20 cellular contexts compared by ENCODE assay signal in the genomic region with DNA sequence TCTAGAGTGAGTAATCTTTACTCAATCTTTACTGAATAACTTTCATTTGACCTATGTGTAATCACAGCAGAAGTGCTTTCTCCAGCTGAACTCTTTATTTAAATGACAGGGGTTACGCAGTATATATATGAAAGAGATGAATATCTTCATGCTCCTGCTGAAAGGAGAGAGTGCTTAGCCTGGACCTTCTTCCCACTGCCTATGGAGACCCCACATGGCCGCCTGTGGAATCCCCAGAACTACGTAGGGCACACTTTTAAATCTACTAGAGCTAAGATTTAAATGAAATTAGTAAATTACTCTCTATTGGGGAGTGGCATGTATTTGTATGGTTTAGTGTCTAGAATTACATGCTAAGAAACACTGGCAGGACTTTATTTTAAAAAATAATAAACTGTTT.
DNase-seq lines count a peak whose midpoint lies in the region; ATAC-seq and TF ChIP-seq lines count a peak whose summit lies in the region.
"Had no signal": no experiment of that assay in that cellular context is flagged by ENCODE, and none has a peak within 500 bp of the region (broad histone marks: within the 10 kb centered on the region; RNA-seq: fewer than 3 reads in every experiment).

No MANE protein-coding gene starts in this region.

- peaks cover 17% of the 10 kb centered on the region for H3K4me1 ChIP-seq in PC-3 (ENCODE audit: insufficient read depth, low read length)
- H3K4me1 ChIP-seq in neural progenitor cell, result no peaks in the 10 kb centered on the region
- H3K4me1 ChIP-seq in naive thymus-derived CD4-positive, alpha-beta T cell (ENCODE audit: control insufficient read depth in 2 of 2, insufficient read depth in 2 of 2, low read length in 2 of 2), result no peaks in the 10 kb centered on the region
- H3K4me1 ChIP-seq: tibial artery had no signal

- H3K4me3 ChIP-seq in PC-3 (ENCODE audit: low read length), result no peak overlapping the region
- H3K4me3 ChIP-seq in neural progenitor cell, result no peak overlapping the region
- no peak overlapping the region for H3K4me3 ChIP-seq in naive thymus-derived CD4-positive, alpha-beta T cell (ENCODE audit: low read length)
- H3K4me3 ChIP-seq: dorsolateral prefrontal cortex, tibial artery had no signal

- no peak overlapping the region for H3K4me2 ChIP-seq in PC-3 (ENCODE audit: low read length)
- H3K4me2 ChIP-seq in neural progenitor cell, result no peak overlapping the region

- H3K9me3 ChIP-seq in PC-3 (ENCODE audit: low read length) (no peaks in the 10 kb centered on the region), neural progenitor cell (ENCODE audit: low read depth) (no peaks in the 10 kb centered on the region)
- H3K9me3 ChIP-seq in naive thymus-derived CD4-positive, alpha-beta T cell (ENCODE audit: control insufficient read depth in 2 of 3, low read length in 3 of 3), result no peaks in the 10 kb centered on the region
- H3K9me3 ChIP-seq: tibial artery had no signal

- H3K36me3 ChIP-seq in PC-3 (ENCODE audit: low read depth, low read length), result no peaks in the 10 kb centered on the region
- H3K36me3 ChIP-seq in neural progenitor cell, result no peaks in the 10 kb centered on the region
- no peaks in the 10 kb centered on the region for H3K36me3 ChIP-seq in naive thymus-derived CD4-positive, alpha-beta T cell (ENCODE audit: control insufficient read depth in 2 of 3, insufficient read depth in 3 of 3, low read length in 3 of 3)
- H3K36me3 ChIP-seq: tibial artery had no signal

- no peaks in the 10 kb centered on the region for H3K36me3 Mint-ChIP-seq in chondrocyte (ENCODE audit: low read depth)
- H3K36me3 Mint-ChIP-seq in neural progenitor cell, result no peaks in the 10 kb centered on the region
- no peaks in the 10 kb centered on the region for H3K36me3 Mint-ChIP-seq in naive thymus-derived CD4-positive, alpha-beta T cell
- H3K36me3 Mint-ChIP-seq: CD14-positive monocyte; stimulated activated memory B cell treated with anti-CD40 and anti-IgM and Interleukin-4, amounts not matched to agents 10 μg/mL and 1 μg/mL and 100 μg/mL, for 72 hours had no signal

- H3K9ac ChIP-seq in PC-3 (ENCODE audit: low read length) (no peak overlapping the region), neural progenitor cell (no peak overlapping the region)

- no peaks in the 10 kb centered on the region for H3K27me3 ChIP-seq in PC-3 (ENCODE audit: low read length)
- H3K27me3 ChIP-seq in neural progenitor cell, result no peaks in the 10 kb centered on the region
- no peaks in the 10 kb centered on the region for H3K27me3 ChIP-seq in naive thymus-derived CD4-positive, alpha-beta T cell (ENCODE audit: control insufficient read depth in 2 of 2, insufficient read depth in 2 of 2, low read length in 2 of 2)
- H3K27me3 ChIP-seq: tibial artery had no signal

- H3K4me1 Mint-ChIP-seq in chondrocyte (ENCODE audit: low read depth), result peaks cover 9% of the 10 kb centered on the region
- peaks cover 3% of the 10 kb centered on the region for H3K4me1 Mint-ChIP-seq in neural progenitor cell
- H3K4me1 Mint-ChIP-seq in naive thymus-derived CD4-positive, alpha-beta T cell, result no peaks in the 10 kb centered on the region
- H3K4me1 Mint-ChIP-seq: CD14-positive monocyte; stimulated activated memory B cell treated with anti-CD40 and anti-IgM and Interleukin-4, amounts not matched to agents 10 μg/mL and 1 μg/mL and 100 μg/mL, for 72 hours had no signal

- no peak overlapping the region for H3K27ac Mint-ChIP-seq in chondrocyte (ENCODE audit: unreplicated experiment)
- H3K27ac Mint-ChIP-seq in neural progenitor cell, result no peak overlapping the region
- H3K27ac Mint-ChIP-seq in naive thymus-derived CD4-positive, alpha-beta T cell, result no peak overlapping the region
- H3K27ac Mint-ChIP-seq: CD14-positive monocyte; nephron progenitor cell; stimulated activated memory B cell treated with anti-CD40 and anti-IgM and Interleukin-4, amounts not matched to agents 10 μg/mL and 1 μg/mL and 100 μg/mL, for 72 hours had no signal

- intact Hi-C loops in PC-3 (cut with micrococcal nuclease), result loop anchor here (5.0 to 10.0 kb wide), 3 partner anchors 209 to 1197 kb away; no protein-coding TSS in a partner anchor
- intact Hi-C loops in naive thymus-derived CD4-positive, alpha-beta T cell (cut with micrococcal nuclease), result loop anchor here in 1 of 2 donors (10.0 kb wide), 1 partner anchor 927 kb away; the partner anchor contains the start of gene SPRY1

- in situ Hi-C loops in GM13976 (cut with MboI; ENCODE audit: low sequenced_read_pairs, unreplicated experiment), result no loop called here

- TF ChIP-seq CTCF in PC-3 (conservative IDR thresholded peaks at IDR 0.05; ENCODE audit: low read depth, low read length) (no peak; the same call in 1 of the 2 replicates), chondrocyte (IDR thresholded peaks at IDR 0.05) (peak; percentile 42), neural progenitor cell (IDR thresholded peaks at IDR 0.05) (peak; percentile 38), omental fat pad (IDR thresholded peaks at IDR 0.05) (no peak), GM13976 (IDR thresholded peaks at IDR 0.05; ENCODE audit: borderline replicate concordance, control extremely low read depth, extremely low read depth, insufficient read depth, missing control alignments) (no peak)

- CTCF ChIA-PET in PC-3 (lab: Charles Lee), result no interaction called here
- CTCF ChIA-PET in naive thymus-derived CD4-positive, alpha-beta T cell (lab: Charles Lee), result no interaction called here

- H3K79me2 ChIP-seq in PC-3 (ENCODE audit: low read length) (no peaks in the 10 kb centered on the region), neural progenitor cell (ENCODE audit: low read depth) (no peaks in the 10 kb centered on the region)

- no peak overlapping the region for H3K4me3 Mint-ChIP-seq in chondrocyte (ENCODE audit: unreplicated experiment)
- H3K4me3 Mint-ChIP-seq in neural progenitor cell, result no peak overlapping the region
- H3K4me3 Mint-ChIP-seq in naive thymus-derived CD4-positive, alpha-beta T cell, result no peak overlapping the region
- H3K4me3 Mint-ChIP-seq: CD14-positive monocyte; nephron progenitor cell; stimulated activated memory B cell treated with anti-CD40 and anti-IgM and Interleukin-4, amounts not matched to agents 10 μg/mL and 1 μg/mL and 100 μg/mL, for 72 hours had no signal

- peak; percentile 12 for DNase-seq in DMS53 (lab: John Stamatoyannopoulos, UW)
- no peak for DNase-seq in DMS53 treated with DMSO at 0.1 percent for 48 hours (lab: John Stamatoyannopoulos, UW; ENCODE audit: unreplicated experiment)
- peak; percentile 1 for DNase-seq in PC-3
- no peak for DNase-seq in chondrocyte (ENCODE audit: low spot score)
- DNase-seq in neural progenitor cell (ENCODE audit: low spot score), result peak; percentile 17
- no peak for DNase-seq in omental fat pad (ENCODE audit: low spot score)
- DNase-seq in GM13976 (ENCODE audit: low spot score), result no peak
- no peak for DNase-seq in naive thymus-derived CD4-positive, alpha-beta T cell
- DNase-seq: activated CD4-positive, alpha-beta T cell treated with anti-CD3 and anti-CD28 coated beads, Interleukin-2, amount 50 U/mL, for 1 hour; activated naive CD4-positive, alpha-beta T cell treated with Interleukin-2 at 50 U/mL for 16 hours; activated T-cell treated with anti-CD3 and anti-CD28 coated beads for 4 hours; dorsolateral prefrontal cortex; mammary epithelial cell; MV-4-11; NCI-H2029; NCI-H510A; nephron progenitor cell; tibial artery had no signal

- BruUV-seq in PC-3 (replicated peaks; lab: Mats Ljungman, UMichigan), result no TSS peak

- H3K27me3 Mint-ChIP-seq in chondrocyte (ENCODE audit: low read depth) (no peaks in the 10 kb centered on the region), neural progenitor cell (ENCODE audit: insufficient read depth, low read depth) (no peaks in the 10 kb centered on the region)
- H3K27me3 Mint-ChIP-seq in naive thymus-derived CD4-positive, alpha-beta T cell, result peaks cover 0 to 6% (median 0%) of the 10 kb centered on the region in 5 donors

- H3F3A ChIP-seq in PC-3 (ENCODE audit: low read length, unreplicated experiment), result no peaks in the 10 kb centered on the region
- H3F3A ChIP-seq in neural progenitor cell (ENCODE audit: low read depth), result no peaks in the 10 kb centered on the region

- no peak overlapping the region for H2AFZ ChIP-seq in PC-3 (ENCODE audit: low read length)
- no peak overlapping the region for H2AFZ ChIP-seq in neural progenitor cell (replicated peaks)

- H3K27ac ChIP-seq in PC-3 (ENCODE audit: low read length) (no peak overlapping the region), neural progenitor cell (no peak overlapping the region)
- no peak overlapping the region for H3K27ac ChIP-seq in naive thymus-derived CD4-positive, alpha-beta T cell (ENCODE audit: low read depth, low read length)
- H3K27ac ChIP-seq: dorsolateral prefrontal cortex, tibial artery had no signal

- H3K9me2 ChIP-seq in PC-3 (replicated peaks; ENCODE audit: low read length), result no peaks in the 10 kb centered on the region

- H3K9me3 Mint-ChIP-seq in chondrocyte (ENCODE audit: low read depth) (no peaks in the 10 kb centered on the region), neural progenitor cell (no peaks in the 10 kb centered on the region)
- no peaks in the 10 kb centered on the region for H3K9me3 Mint-ChIP-seq in naive thymus-derived CD4-positive, alpha-beta T cell
- H3K9me3 Mint-ChIP-seq: nephron progenitor cell; stimulated activated memory B cell treated with anti-CD40 and anti-IgM and Interleukin-4, amounts not matched to agents 10 μg/mL and 1 μg/mL and 100 μg/mL, for 72 hours had no signal

- no peaks in the 10 kb centered on the region for H4K20me1 ChIP-seq in PC-3 (ENCODE audit: low read length)
- H4K20me1 ChIP-seq in neural progenitor cell (ENCODE audit: low read depth), result no peaks in the 10 kb centered on the region

- POLR2A ChIA-PET in PC-3 (lab: Charles Lee; ENCODE audit: unreplicated experiment), result no interaction called here
- POLR2A ChIA-PET in naive thymus-derived CD4-positive, alpha-beta T cell (lab: Charles Lee), result no interaction called here

- ATAC-seq in PC-3 (peak; percentile 24; the same call in 1 of the 2 replicates), omental fat pad (ENCODE audit: low FRiP score) (no peak)
- no peak for ATAC-seq in naive thymus-derived CD4-positive, alpha-beta T cell
- ATAC-seq: stimulated activated memory B cell treated with anti-CD40 and anti-IgM and Interleukin-4, amounts not matched to agents 10 μg/mL and 1 μg/mL and 100 μg/mL, for 72 hours had no signal

Comparison
In these comparisons a context has a peak if more than half of its experiments do, and no peak if none do; other contexts are left out.
1. DNase-seq: peak in DMS53 (single experiment), PC-3 (single experiment) and neural progenitor cell (single experiment); none in DMS53 treated with DMSO at 0.1 percent for 48 hours (single experiment), chondrocyte (single experiment), omental fat pad (single experiment), GM13976 (single experiment) and naive thymus-derived CD4-positive, alpha-beta T cell (0 of 9).
2. CTCF ChIP-seq: peak in chondrocyte (single experiment) and neural progenitor cell (single experiment); none in PC-3 (single experiment), omental fat pad (0 of 3) and GM13976 (single experiment).